22 cellular contexts compared by ENCODE assay signal in genomic region chr2:2872713-2873449, GRCh38.
DNase-seq lines count a peak whose midpoint lies in the region; ATAC-seq and TF ChIP-seq lines count a peak whose summit lies in the region.
"Had no signal": no experiment of that assay in that cellular context is flagged by ENCODE, and none has a peak within 500 bp of the region (broad histone marks: within the 10 kb centered on the region; RNA-seq: fewer than 3 reads in every experiment).

No MANE protein-coding gene starts in this region.

- H3K4me1 ChIP-seq in KMS-11 (ENCODE audit: low read depth, poor library complexity, severe bottlenecking) (peaks cover 75% of the 10 kb centered on the region), GM23248 (ENCODE audit: insufficient read depth) (no peaks in the 10 kb centered on the region)

- no peaks in the 10 kb centered on the region for H3F3A ChIP-seq in GM23248 (ENCODE audit: insufficient read depth)

- no peak for TF ChIP-seq CTCF in KMS-11 (conservative IDR thresholded peaks at IDR 0.05; ENCODE audit: low read depth, low read length)

- H3K9me2 ChIP-seq in GM23248 (ENCODE audit: insufficient read depth), result no peaks in the 10 kb centered on the region

- H3K79me2 ChIP-seq in KMS-11 (ENCODE audit: insufficient read depth, low read depth) (no peaks in the 10 kb centered on the region), GM23248 (ENCODE audit: insufficient read depth) (no peaks in the 10 kb centered on the region)

- ATAC-seq in stimulated activated naive CD8-positive, alpha-beta T cell treated with anti-CD3 and anti-CD28 coated beads, Interleukin-15, amount 100 ng/mL, for 72 hours, result peak; percentile 41
- no peak for ATAC-seq in stimulated activated naive CD8-positive, alpha-beta T cell treated with anti-CD3 and anti-CD28 coated beads, Interleukin-15, Interleukin-2, amounts not matched to agents 100 U/mL and 50 U/mL, for 24 hours
- no peak for ATAC-seq in memory B cell (ENCODE audit: low read depth)
- ATAC-seq in effector memory CD8-positive, alpha-beta T cell (replicated peaks), result no peak
- ATAC-seq: GM12878, PC-3 had no signal

- H3K4me2 ChIP-seq in KMS-11 (peak overlapping the region; percentile 78), GM23248 (ENCODE audit: unreplicated experiment) (no peak overlapping the region)

- WGBS in GM23248 (ENCODE audit: low coverage in 1 of 2, low lambda C conversion rate in 2 of 2, missing lambda C conversion rate in 2 of 2), 2 experiments, result 18 to 33% methylated on average over 2 to 3 of the region's 3 CpGs

- H3K9ac ChIP-seq in KMS-11 (peak overlapping the region; percentile 49; the same call in 1 of the 2 replicates), GM23248 (no peak overlapping the region)

- in situ Hi-C loops in GM23248 (cut with MboI), result no loop called here

- H3K9me3 ChIP-seq in GM23248 (ENCODE audit: low read depth), result no peaks in the 10 kb centered on the region
- H3K9me3 ChIP-seq: BE2C, MG63 had no signal

- H3K4me1 Mint-ChIP-seq in stimulated activated naive CD8-positive, alpha-beta T cell treated with anti-CD3 and anti-CD28 coated beads, Interleukin-15, amount 100 ng/mL, for 72 hours, result no peaks in the 10 kb centered on the region
- no peaks in the 10 kb centered on the region for H3K4me1 Mint-ChIP-seq in memory B cell
- no peaks in the 10 kb centered on the region for H3K4me1 Mint-ChIP-seq in effector memory CD8-positive, alpha-beta T cell (ENCODE audit: low read depth in 2 of 2)

- H3K27ac ChIP-seq in KMS-11 (peak overlapping the region; percentile 93), GM23248 (no peak overlapping the region)

- no peak overlapping the region for H3K4me3 Mint-ChIP-seq in stimulated activated naive CD8-positive, alpha-beta T cell treated with anti-CD3 and anti-CD28 coated beads, Interleukin-15, amount 100 ng/mL, for 72 hours
- no peak overlapping the region for H3K4me3 Mint-ChIP-seq in memory B cell
- H3K4me3 Mint-ChIP-seq in effector memory CD8-positive, alpha-beta T cell, result no peak overlapping the region
- H3K4me3 Mint-ChIP-seq: CD4-positive, alpha-beta T cell had no signal

- H3K36me3 ChIP-seq in KMS-11 (ENCODE audit: insufficient read depth) (no peaks in the 10 kb centered on the region), GM23248 (ENCODE audit: low read depth) (no peaks in the 10 kb centered on the region)
- H3K36me3 ChIP-seq: BE2C, MG63 had no signal

- no peak for DNase-seq in stimulated activated naive CD8-positive, alpha-beta T cell treated with anti-CD3 and anti-CD28 coated beads, Interleukin-15, amount 100 ng/mL, for 72 hours
- DNase-seq in stimulated activated naive CD8-positive, alpha-beta T cell treated with anti-CD3 and anti-CD28 coated beads, Interleukin-15, Interleukin-2, amounts not matched to agents 100 U/mL and 50 U/mL, for 24 hours, result no peak
- DNase-seq in memory B cell (ENCODE audit: low spot score in 2 of 2) (no peak), GM23248 (no peak)
- no peak for DNase-seq in activated T-cell treated with anti-CD3 and anti-CD28 coated beads, Interleukin-2, amount 50 U/mL, for 48 hours
- no peak for DNase-seq in effector memory CD8-positive, alpha-beta T cell
- DNase-seq: BE2C; CD4-positive, alpha-beta T cell; COR-L47; DMS 273 treated with DMSO at 0.1 percent for 48 hours; DMS79 treated with DMSO at 0.1 percent for 48 hours; HCEC 1CT; MG63; NCI-H1417 treated with DMSO at 0.1 percent for 48 hours; NCI-H187; NCI-H2107; NCI-H446 treated with DMSO at 0.1 percent for 48 hours; NCI-H526 treated with DMSO at 0.1 percent for 48 hours; PC-3; Right ventricle myocardium superior had no signal

- H4K20me1 ChIP-seq in KMS-11 (ENCODE audit: insufficient read depth), result no peaks in the 10 kb centered on the region
- H4K20me1 ChIP-seq in GM23248 (ENCODE audit: insufficient read depth), result no peaks in the 10 kb centered on the region

- H3K27me3 ChIP-seq in KMS-11 (ENCODE audit: insufficient read depth, low read depth) (no peaks in the 10 kb centered on the region), GM23248 (replicated peaks; ENCODE audit: insufficient read depth) (no peaks in the 10 kb centered on the region)
- H3K27me3 ChIP-seq: BE2C, MG63 had no signal

- H3K27ac Mint-ChIP-seq in stimulated activated naive CD8-positive, alpha-beta T cell treated with anti-CD3 and anti-CD28 coated beads, Interleukin-15, amount 100 ng/mL, for 72 hours, result peak overlapping the region; percentile 0 to 83
- peak overlapping the region; percentile 16 for H3K27ac Mint-ChIP-seq in memory B cell
- no peak overlapping the region for H3K27ac Mint-ChIP-seq in effector memory CD8-positive, alpha-beta T cell
- H3K27ac Mint-ChIP-seq: CD4-positive, alpha-beta T cell had no signal

- peak overlapping the region; percentile 53 for H2AFZ ChIP-seq in KMS-11 (ENCODE audit: low read depth)
- H2AFZ ChIP-seq in GM23248, result no peak overlapping the region

- no peaks in the 10 kb centered on the region for H3K36me3 Mint-ChIP-seq in memory B cell
- no peaks in the 10 kb centered on the region for H3K36me3 Mint-ChIP-seq in effector memory CD8-positive, alpha-beta T cell (ENCODE audit: insufficient read depth)

- H3K9me3 Mint-ChIP-seq in stimulated activated naive CD8-positive, alpha-beta T cell treated with anti-CD3 and anti-CD28 coated beads, Interleukin-15, amount 100 ng/mL, for 72 hours, result no peaks in the 10 kb centered on the region
- H3K9me3 Mint-ChIP-seq in memory B cell, result no peaks in the 10 kb centered on the region
- no peaks in the 10 kb centered on the region for H3K9me3 Mint-ChIP-seq in effector memory CD8-positive, alpha-beta T cell
- H3K9me3 Mint-ChIP-seq: CD4-positive, alpha-beta T cell had no signal

- H3K4me3 ChIP-seq in KMS-11 (IDR thresholded peaks at IDR 0.05; ENCODE audit: insufficient read depth, low read depth, low read length) (no peak overlapping the region), GM23248 (no peak overlapping the region)
- H3K4me3 ChIP-seq: GM12878, MG63 had no signal

- H3K27me3 Mint-ChIP-seq in stimulated activated naive CD8-positive, alpha-beta T cell treated with anti-CD3 and anti-CD28 coated beads, Interleukin-15, amount 100 ng/mL, for 72 hours, result no peaks in the 10 kb centered on the region
- H3K27me3 Mint-ChIP-seq in memory B cell, result no peaks in the 10 kb centered on the region
- peaks cover 0 to 5% of the 10 kb centered on the region in 2 donors for H3K27me3 Mint-ChIP-seq in effector memory CD8-positive, alpha-beta T cell
- H3K27me3 Mint-ChIP-seq: CD4-positive, alpha-beta T cell had no signal

Comparison
In these comparisons a context has a peak if more than half of its experiments do, and no peak if none do; other contexts are left out.
1. H3K27ac Mint-ChIP-seq: peak in stimulated activated naive CD8-positive, alpha-beta T cell treated with anti-CD3 and anti-CD28 coated beads, Interleukin-15, amount 100 ng/mL, for 72 hours (2 of 2) and memory B cell (single experiment); none in effector memory CD8-positive, alpha-beta T cell (0 of 2).